In genomic region chr1:227563319-227564201, GRCh38 we compare ENCODE assay signal across 1 cellular context.
TF ChIP-seq lines count a peak whose summit lies in the region.

TSS of gene ZNF678 (plus strand) at chr1:227563556. CDS start at chr1:227650992, 87,436 bp downstream.

TF ChIP-seq in HepG2, 621 proteins besides CTCF, POLR2A, EP300 and RAD21 (continued from another document and continues in another):
- peak; percentile 52; the same call in 1 of the 2 replicates for TF ChIP-seq HDAC2 (CRISPR knock-in tag; IDR thresholded peaks at IDR 0.05)
- peak; percentile 37; the same call in 1 of the 2 replicates for TF ChIP-seq ZNF768 (CRISPR knock-in tag; IDR thresholded peaks at IDR 0.05)
- peak; percentile 85; the same call in 1 of the 2 replicates for TF ChIP-seq ELF4 (CRISPR knock-in tag; IDR thresholded peaks at IDR 0.05; ENCODE audit: borderline replicate concordance)
- TF ChIP-seq POLR2AphosphoS5 (IDR thresholded peaks at IDR 0.05; ENCODE audit: low read depth, low read length), result peak; percentile 58
- peak; percentile 46; the same call in 1 of the 2 replicates for TF ChIP-seq E2F1 (CRISPR knock-in tag; IDR thresholded peaks at IDR 0.05)
- peak; percentile 62; the same call in 1 of the 2 replicates for TF ChIP-seq KDM5A (IDR thresholded peaks at IDR 0.05; ENCODE audit: borderline replicate concordance, low read length)
- TF ChIP-seq PCBP2 (optimal IDR thresholded peaks at IDR 0.05; ENCODE audit: low read depth, low read length, poor library complexity, severe bottlenecking), result no peak
- peak; percentile 67 for TF ChIP-seq HNF1B (CRISPR knock-in tag; IDR thresholded peaks at IDR 0.05)
- TF ChIP-seq CENPX (CRISPR knock-in tag; IDR thresholded peaks at IDR 0.05), result no peak
- peak; percentile 80; the same call in 1 of the 2 replicates for TF ChIP-seq KDM2A (CRISPR knock-in tag; IDR thresholded peaks at IDR 0.05; ENCODE audit: borderline replicate concordance, low read depth)
- TF ChIP-seq SOX13 (IDR thresholded peaks at IDR 0.05), result no peak
- TF ChIP-seq SOX13 (CRISPR knock-in tag; conservative IDR thresholded peaks at IDR 0.05 in 1 of 2, IDR thresholded peaks at IDR 0.05 in 1 of 2), result 0 out of 4 replicates have a peak, but pooled peaks of 1 of the 2 experiments have one; percentile 9
- peak; percentile 68 for TF ChIP-seq KMT2A (CRISPR knock-in tag; IDR thresholded peaks at IDR 0.05)
- peak; percentile 74; the same call in 1 of the 2 replicates for TF ChIP-seq ZBTB20 (CRISPR knock-in tag; IDR thresholded peaks at IDR 0.05; ENCODE audit: borderline replicate concordance, low read depth)
- 0 out of 2 replicates have a peak, but pooled peaks have one; percentile 56 for TF ChIP-seq TOPORS (CRISPR knock-in tag; IDR thresholded peaks at IDR 0.05)
- peak; percentile 70; the same call in 1 of the 2 replicates for TF ChIP-seq BCL3 (CRISPR knock-in tag; IDR thresholded peaks at IDR 0.05)
- TF ChIP-seq RXRA (CRISPR knock-in tag; IDR thresholded peaks at IDR 0.05), result peak; percentile 63; the same call in 1 of the 2 replicates
- peak; percentile 90 for TF ChIP-seq ZNF292 (CRISPR knock-in tag; IDR thresholded peaks at IDR 0.05; ENCODE audit: borderline replicate concordance, low read depth)
- TF ChIP-seq, protein P1, sequence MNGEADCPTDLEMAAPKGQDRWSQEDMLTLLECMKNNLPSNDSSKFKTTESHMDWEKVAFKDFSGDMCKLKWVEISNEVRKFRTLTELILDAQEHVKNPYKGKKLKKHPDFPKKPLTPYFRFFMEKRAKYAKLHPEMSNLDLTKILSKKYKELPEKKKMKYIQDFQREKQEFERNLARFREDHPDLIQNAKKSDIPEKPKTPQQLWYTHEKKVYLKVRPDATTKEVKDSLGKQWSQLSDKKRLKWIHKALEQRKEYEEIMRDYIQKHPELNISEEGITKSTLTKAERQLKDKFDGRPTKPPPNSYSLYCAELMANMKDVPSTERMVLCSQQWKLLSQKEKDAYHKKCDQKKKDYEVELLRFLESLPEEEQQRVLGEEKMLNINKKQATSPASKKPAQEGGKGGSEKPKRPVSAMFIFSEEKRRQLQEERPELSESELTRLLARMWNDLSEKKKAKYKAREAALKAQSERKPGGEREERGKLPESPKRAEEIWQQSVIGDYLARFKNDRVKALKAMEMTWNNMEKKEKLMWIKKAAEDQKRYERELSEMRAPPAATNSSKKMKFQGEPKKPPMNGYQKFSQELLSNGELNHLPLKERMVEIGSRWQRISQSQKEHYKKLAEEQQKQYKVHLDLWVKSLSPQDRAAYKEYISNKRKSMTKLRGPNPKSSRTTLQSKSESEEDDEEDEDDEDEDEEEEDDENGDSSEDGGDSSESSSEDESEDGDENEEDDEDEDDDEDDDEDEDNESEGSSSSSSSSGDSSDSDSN (CRISPR knock-in tag; IDR thresholded peaks at IDR 0.05), result peak; percentile 67
- 0 out of 2 replicates have a peak, but pooled peaks have one; percentile 22 for TF ChIP-seq ZNF557 (CRISPR knock-in tag; IDR thresholded peaks at IDR 0.05)
- TF ChIP-seq WIZ (CRISPR knock-in tag; IDR thresholded peaks at IDR 0.05), result peak; percentile 96
- TF ChIP-seq GFI1 (CRISPR knock-in tag; IDR thresholded peaks at IDR 0.05; ENCODE audit: borderline replicate concordance), result 0 out of 2 replicates have a peak, but pooled peaks have one; percentile 55
- 0 out of 2 replicates have a peak, but pooled peaks have one; percentile 11 for TF ChIP-seq MIXL1 (CRISPR knock-in tag; IDR thresholded peaks at IDR 0.05)
- TF ChIP-seq ZNF343 (CRISPR knock-in tag; IDR thresholded peaks at IDR 0.05), result peak; percentile 71; the same call in 1 of the 2 replicates
- TF ChIP-seq CAMTA2 (CRISPR knock-in tag; IDR thresholded peaks at IDR 0.05; ENCODE audit: borderline replicate concordance), result no peak
- peak; percentile 100 for TF ChIP-seq ZNF563 (CRISPR knock-in tag; IDR thresholded peaks at IDR 0.05)
- peak; percentile 27; the same call in 1 of the 2 replicates for TF ChIP-seq ZNF263 (CRISPR knock-in tag; IDR thresholded peaks at IDR 0.05)
- TF ChIP-seq, protein P2, sequence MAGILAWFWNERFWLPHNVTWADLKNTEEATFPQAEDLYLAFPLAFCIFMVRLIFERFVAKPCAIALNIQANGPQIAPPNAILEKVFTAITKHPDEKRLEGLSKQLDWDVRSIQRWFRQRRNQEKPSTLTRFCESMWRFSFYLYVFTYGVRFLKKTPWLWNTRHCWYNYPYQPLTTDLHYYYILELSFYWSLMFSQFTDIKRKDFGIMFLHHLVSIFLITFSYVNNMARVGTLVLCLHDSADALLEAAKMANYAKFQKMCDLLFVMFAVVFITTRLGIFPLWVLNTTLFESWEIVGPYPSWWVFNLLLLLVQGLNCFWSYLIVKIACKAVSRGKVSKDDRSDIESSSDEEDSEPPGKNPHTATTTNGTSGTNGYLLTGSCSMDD (CRISPR knock-in tag; IDR thresholded peaks at IDR 0.05), result no peak
- TF ChIP-seq ZSCAN21 (CRISPR knock-in tag; IDR thresholded peaks at IDR 0.05; ENCODE audit: borderline replicate concordance), result peak; percentile 64
- TF ChIP-seq HIVEP1 (CRISPR knock-in tag; IDR thresholded peaks at IDR 0.05), result peak; percentile 77
- TF ChIP-seq ZNF33B (CRISPR knock-in tag; IDR thresholded peaks at IDR 0.05), result peak; percentile 33; the same call in 1 of the 2 replicates
- TF ChIP-seq REST (IDR thresholded peaks at IDR 0.05; ENCODE audit: borderline replicate concordance in 1 of 2, low read depth in 1 of 2, low read length in 2 of 2), result 0 out of 4 replicates have a peak, but pooled peaks of 1 of the 2 experiments have one; percentile 33
- no peak for TF ChIP-seq AKAP8 (CRISPR knock-in tag; IDR thresholded peaks at IDR 0.05)
- no peak for TF ChIP-seq ZNF10 (CRISPR knock-in tag; IDR thresholded peaks at IDR 0.05; ENCODE audit: borderline replicate concordance, low read depth)
- no peak for TF ChIP-seq HNRNPK (IDR thresholded peaks at IDR 0.05; ENCODE audit: low read depth, low read length, poor library complexity, severe bottlenecking)
- TF ChIP-seq, protein P3, sequence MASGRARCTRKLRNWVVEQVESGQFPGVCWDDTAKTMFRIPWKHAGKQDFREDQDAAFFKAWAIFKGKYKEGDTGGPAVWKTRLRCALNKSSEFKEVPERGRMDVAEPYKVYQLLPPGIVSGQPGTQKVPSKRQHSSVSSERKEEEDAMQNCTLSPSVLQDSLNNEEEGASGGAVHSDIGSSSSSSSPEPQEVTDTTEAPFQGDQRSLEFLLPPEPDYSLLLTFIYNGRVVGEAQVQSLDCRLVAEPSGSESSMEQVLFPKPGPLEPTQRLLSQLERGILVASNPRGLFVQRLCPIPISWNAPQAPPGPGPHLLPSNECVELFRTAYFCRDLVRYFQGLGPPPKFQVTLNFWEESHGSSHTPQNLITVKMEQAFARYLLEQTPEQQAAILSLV (CRISPR knock-in tag; IDR thresholded peaks at IDR 0.05; ENCODE audit: borderline replicate concordance), result peak; percentile 65; the same call in 1 of the 2 replicates
- TF ChIP-seq, protein P4, sequence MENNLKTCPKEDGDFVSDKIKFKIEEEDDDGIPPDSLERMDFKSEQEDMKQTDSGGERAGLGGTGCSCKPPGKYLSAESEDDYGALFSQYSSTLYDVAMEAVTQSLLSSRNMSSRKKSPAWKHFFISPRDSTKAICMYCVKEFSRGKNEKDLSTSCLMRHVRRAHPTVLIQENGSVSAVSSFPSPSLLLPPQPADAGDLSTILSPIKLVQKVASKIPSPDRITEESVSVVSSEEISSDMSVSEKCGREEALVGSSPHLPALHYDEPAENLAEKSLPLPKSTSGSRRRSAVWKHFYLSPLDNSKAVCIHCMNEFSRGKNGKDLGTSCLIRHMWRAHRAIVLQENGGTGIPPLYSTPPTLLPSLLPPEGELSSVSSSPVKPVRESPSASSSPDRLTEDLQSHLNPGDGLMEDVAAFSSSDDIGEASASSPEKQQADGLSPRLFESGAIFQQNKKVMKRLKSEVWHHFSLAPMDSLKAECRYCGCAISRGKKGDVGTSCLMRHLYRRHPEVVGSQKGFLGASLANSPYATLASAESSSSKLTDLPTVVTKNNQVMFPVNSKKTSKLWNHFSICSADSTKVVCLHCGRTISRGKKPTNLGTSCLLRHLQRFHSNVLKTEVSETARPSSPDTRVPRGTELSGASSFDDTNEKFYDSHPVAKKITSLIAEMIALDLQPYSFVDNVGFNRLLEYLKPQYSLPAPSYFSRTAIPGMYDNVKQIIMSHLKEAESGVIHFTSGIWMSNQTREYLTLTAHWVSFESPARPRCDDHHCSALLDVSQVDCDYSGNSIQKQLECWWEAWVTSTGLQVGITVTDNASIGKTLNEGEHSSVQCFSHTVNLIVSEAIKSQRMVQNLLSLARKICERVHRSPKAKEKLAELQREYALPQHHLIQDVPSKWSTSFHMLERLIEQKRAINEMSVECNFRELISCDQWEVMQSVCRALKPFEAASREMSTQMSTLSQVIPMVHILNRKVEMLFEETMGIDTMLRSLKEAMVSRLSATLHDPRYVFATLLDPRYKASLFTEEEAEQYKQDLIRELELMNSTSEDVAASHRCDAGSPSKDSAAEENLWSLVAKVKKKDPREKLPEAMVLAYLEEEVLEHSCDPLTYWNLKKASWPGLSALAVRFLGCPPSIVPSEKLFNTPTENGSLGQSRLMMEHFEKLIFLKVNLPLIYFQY (CRISPR knock-in tag; IDR thresholded peaks at IDR 0.05; ENCODE audit: borderline replicate concordance), result peak; percentile 64; the same call in 1 of the 2 replicates
- TF ChIP-seq ELF3 (CRISPR knock-in tag; IDR thresholded peaks at IDR 0.05), result peak; percentile 60
- peak; percentile 46; the same call in 1 of the 2 replicates for TF ChIP-seq NCOR1 (IDR thresholded peaks at IDR 0.05; ENCODE audit: borderline replicate concordance, low read length)
- TF ChIP-seq SMAD9 (CRISPR knock-in tag; IDR thresholded peaks at IDR 0.05), result 0 out of 2 replicates have a peak, but pooled peaks have one; percentile 51
- 0 out of 2 replicates have a peak, but pooled peaks have one; percentile 34 for TF ChIP-seq ZNF558 (CRISPR knock-in tag; IDR thresholded peaks at IDR 0.05; ENCODE audit: borderline replicate concordance)
- TF ChIP-seq ZNF30 (CRISPR knock-in tag; IDR thresholded peaks at IDR 0.05), result no peak
- peak; percentile 37; the same call in 1 of the 2 replicates for TF ChIP-seq BRD4 (CRISPR knock-in tag; IDR thresholded peaks at IDR 0.05)
- 0 out of 2 replicates have a peak, but pooled peaks have one; percentile 21 for TF ChIP-seq ZSCAN29 (CRISPR knock-in tag; conservative IDR thresholded peaks at IDR 0.05)
- TF ChIP-seq ZBTB34 (CRISPR knock-in tag; IDR thresholded peaks at IDR 0.05), result peak; percentile 53; the same call in 1 of the 2 replicates
- TF ChIP-seq YEATS2 (CRISPR knock-in tag; IDR thresholded peaks at IDR 0.05; ENCODE audit: borderline replicate concordance), result peak; percentile 65; the same call in 1 of the 2 replicates
